In the genomic region with DNA sequence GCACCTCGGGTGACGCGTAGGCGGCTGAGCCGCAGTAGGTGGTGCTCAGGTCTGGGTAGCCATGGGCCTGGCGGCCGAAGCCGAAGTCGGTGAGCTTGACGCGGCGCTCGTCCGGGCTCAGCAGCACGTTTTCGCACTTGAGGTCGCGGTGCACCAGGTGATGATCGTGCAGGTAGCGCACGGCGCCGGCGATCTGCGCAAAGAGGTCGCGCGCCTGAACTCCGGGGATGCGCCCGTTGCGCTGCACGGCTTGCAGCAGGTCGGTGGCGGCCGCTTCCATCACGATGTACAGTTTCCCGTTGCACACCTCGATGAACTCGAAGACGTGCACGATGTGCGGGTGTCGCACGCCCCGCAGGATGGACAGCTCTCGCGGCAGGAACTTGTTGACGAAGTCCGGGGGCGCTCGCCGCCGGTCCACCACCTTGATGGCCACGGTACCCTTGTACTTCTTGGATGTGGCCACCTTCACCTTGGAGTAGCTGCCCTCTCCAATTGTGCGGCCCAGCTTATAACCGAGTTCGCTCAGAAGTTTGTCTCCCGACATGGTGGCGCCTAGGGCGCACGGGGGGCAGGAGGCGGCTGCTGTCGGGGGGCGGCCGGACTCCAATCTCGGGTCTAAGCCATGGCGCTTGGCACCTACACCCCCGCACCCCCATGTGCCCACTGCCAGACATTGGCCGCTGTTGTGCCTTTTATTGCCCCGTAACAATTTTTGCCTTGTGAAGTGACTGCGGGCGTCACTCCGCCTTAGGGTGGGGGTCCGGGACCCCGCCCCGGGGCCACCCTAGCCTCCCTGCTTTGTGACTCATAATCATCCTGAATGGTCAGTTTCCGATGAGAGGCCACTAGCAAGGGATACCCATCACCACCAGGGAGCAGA, we compare ENCODE assay signal across 8 cellular contexts. TPM values are rescaled to one million over a fixed set of nuclear protein-coding genes. Genes with fewer than 3 reads are reported as not detected.
DNase-seq lines count a peak whose midpoint lies in the region; ATAC-seq and FAIRE-seq lines count a peak whose summit lies in the region.

Gene TSSK6, minus strand, starts transcription at position 668 of the 883 bp plus-strand sequence. Its CDS starts 121 bp downstream, at position 547.

- intact Hi-C loops in left ventricle myocardium superior (cut with micrococcal nuclease): no loop called here

- peaks cover 7% of the 10 kb centered on the region for H3K36me3 ChIP-seq in HAP-1 (replicated peaks)
- peaks cover 0 to 4% of the 10 kb centered on the region in 2 donors for H3K36me3 ChIP-seq in small intestine (ENCODE audit: control insufficient read depth in 2 of 2, insufficient read depth in 2 of 2, low read length in 2 of 2)

- no peaks in the 10 kb centered on the region for H3K27me3 Mint-ChIP-seq in activated CD4-positive, alpha-beta memory T cell treated with anti-CD3 and anti-CD28 coated beads, Interleukin-2, amount 10 ng/mL, durations not matched to agents 7 days and 5 days

- in situ Hi-C loops in HAP-1 (cut with MboI; ENCODE audit: low sequenced_read_pairs): no loop called here

- ATAC-seq in left ventricle myocardium superior: peak; percentile 0

- H3K9me3 ChIP-seq in HAP-1 (no peaks in the 10 kb centered on the region), small intestine (ENCODE audit: control insufficient read depth, low read depth) (no peaks in the 10 kb centered on the region)

- H3K4me1 Mint-ChIP-seq in activated CD4-positive, alpha-beta memory T cell treated with anti-CD3 and anti-CD28 coated beads, Interleukin-2, amount 10 ng/mL, durations not matched to agents 7 days and 5 days: peaks cover 28% of the 10 kb centered on the region

- H3K4me3 ChIP-seq in HAP-1 (peak within 1 kb of the TSS; percentile 82), small intestine (ENCODE audit: low read depth in 1 of 2, low read length in 2 of 2) (peak within 1 kb of the TSS; percentile 80 to 81)

- H3K9me3 Mint-ChIP-seq in activated CD4-positive, alpha-beta memory T cell treated with anti-CD3 and anti-CD28 coated beads, Interleukin-2, amount 10 ng/mL, durations not matched to agents 7 days and 5 days: no peaks in the 10 kb centered on the region

- peak within 1 kb of the TSS; percentile 93 for H3K4me3 Mint-ChIP-seq in activated CD4-positive, alpha-beta memory T cell treated with anti-CD3 and anti-CD28 coated beads, Interleukin-2, amount 10 ng/mL, durations not matched to agents 7 days and 5 days

- no peak for FAIRE-seq in small intestine (lab: Jason Lieb, UNC)

- DNase-seq in HAP-1 (ENCODE audit: low spot score in 2 of 2) (no peak), left ventricle myocardium superior (peak; percentile 61), small intestine (no peak), AG08396 (ENCODE audit: low spot score) (no peak), DMS 273 treated with DMSO at 0.1 percent for 48 hours (lab: John Stamatoyannopoulos, UW) (no peak), GOT3 (lab: John Stamatoyannopoulos, UW) (no peak), HCEC 1CT (no peak)
- no peak for DNase-seq in activated CD4-positive, alpha-beta memory T cell treated with anti-CD3 and anti-CD28 coated beads, Interleukin-2, amount 10 ng/mL, durations not matched to agents 7 days and 5 days

- peak within 1 kb of the TSS; percentile 24 to 92 for H3K27ac ChIP-seq in small intestine (ENCODE audit: low read depth in 1 of 2, low read length in 1 of 2)

- H3K27me3 ChIP-seq in HAP-1 (ENCODE audit: low read depth): no peaks in the 10 kb centered on the region
- H3K27me3 ChIP-seq in small intestine (ENCODE audit: control insufficient read depth in 2 of 2, insufficient read depth in 2 of 2, low read length in 2 of 2): no peaks in the 10 kb centered on the region

- peak within 1 kb of the TSS; percentile 94 for H3K27ac Mint-ChIP-seq in activated CD4-positive, alpha-beta memory T cell treated with anti-CD3 and anti-CD28 coated beads, Interleukin-2, amount 10 ng/mL, durations not matched to agents 7 days and 5 days

- H3K4me1 ChIP-seq in HAP-1 (peaks cover 10% of the 10 kb centered on the region), small intestine (ENCODE audit: control insufficient read depth in 2 of 2, insufficient read depth in 1 of 2, low read depth in 1 of 2, low read length in 1 of 2) (peaks cover 0 to 9% of the 10 kb centered on the region in 2 donors)

- 84 to 88% (median 88%) methylated on average over 77 to 78 of the region's 78 CpGs for WGBS in small intestine, 3 donors

- H3K36me3 Mint-ChIP-seq in activated CD4-positive, alpha-beta memory T cell treated with anti-CD3 and anti-CD28 coated beads, Interleukin-2, amount 10 ng/mL, durations not matched to agents 7 days and 5 days (ENCODE audit: low read depth): peaks cover 24% of the 10 kb centered on the region

- POLR2A ChIA-PET in activated CD4-positive, alpha-beta memory T cell treated with anti-CD3 and anti-CD28 coated beads, Interleukin-2, amount 10 ng/mL, durations not matched to agents 7 days and 5 days (lab: Charles Lee): interaction anchor here (0.7 to 3.0 kb wide), 29 partner anchors 8 to 909 kb away, joined by 3 to 29 read pairs (median 5); partner anchors contain the start of genes ATP13A1, YJEFN3, ZNF101 and ZNF253

- CTCF ChIA-PET in activated CD4-positive, alpha-beta memory T cell treated with anti-CD3 and anti-CD28 coated beads, Interleukin-2, amount 10 ng/mL, durations not matched to agents 7 days and 5 days (lab: Charles Lee): interaction anchor here (0.7 to 2.3 kb wide), 5 partner anchors 17 to 147 kb away, joined by 3 to 11 read pairs (median 3); partner anchors contain the start of gene GATAD2A

RNA-seq across cellular contexts. Expression of gene TSSK6, which starts in this region (rescaled TPM):
- total RNA-seq in activated CD4-positive, alpha-beta memory T cell treated with anti-CD3 and anti-CD28 coated beads, Interleukin-2, amount 10 ng/mL, durations not matched to agents 7 days and 5 days: 1 to 10 TPM; 5.3 to 5.7 TPM
- 0.67 TPM for total RNA-seq in left ventricle myocardium superior
- polyA plus RNA-seq in small intestine: 1 to 10 TPM; 1.9 to 3.4 (median 2.0) TPM

Comparison
In these comparisons a context has a peak if more than half of its experiments do, and no peak if none do; other contexts are left out.
1. Peak in DNase-seq and ATAC-seq in left ventricle myocardium superior; RNA of the gene not detected or under 1 TPM.